ENCODE assay signal across 10 cellular contexts in genomic region chr14:32345311-32345771, GRCh38. TPM values are rescaled to one million over a fixed set of nuclear protein-coding genes. Genes with fewer than 3 reads are reported as not detected.
DNase-seq lines count a peak whose midpoint lies in the region; ATAC-seq, FAIRE-seq and TF ChIP-seq lines count a peak whose summit lies in the region.
"Had no signal": no experiment of that assay in that cellular context is flagged by ENCODE, and none has a peak within 500 bp of the region (broad histone marks: within the 10 kb centered on the region; RNA-seq: fewer than 3 reads in every experiment).

No MANE protein-coding gene starts in this region.

- no peaks in the 10 kb centered on the region for H3K27me3 ChIP-seq in right atrium auricular region
- H3K27me3 ChIP-seq in pancreas, result no peaks in the 10 kb centered on the region

- no peak overlapping the region for H3K4me3 ChIP-seq in right atrium auricular region
- H3K4me3 ChIP-seq in pancreas, result no peak overlapping the region

- H3K4me3 Mint-ChIP-seq in chondrocyte (ENCODE audit: unreplicated experiment) (no peak overlapping the region), type B pancreatic cell (no peak overlapping the region)

- H3K27ac Mint-ChIP-seq in chondrocyte (ENCODE audit: unreplicated experiment) (peak overlapping the region; percentile 78), type B pancreatic cell (peak overlapping the region; percentile 89)

- H3K27ac ChIP-seq in right atrium auricular region (no peak overlapping the region), pancreas (no peak overlapping the region)

- H3K4me1 Mint-ChIP-seq in chondrocyte (ENCODE audit: low read depth) (peaks cover 18% of the 10 kb centered on the region), type B pancreatic cell (ENCODE audit: unreplicated experiment) (peaks cover 19% of the 10 kb centered on the region)

- DNase-seq in left ventricle myocardium superior (no peak), right atrium auricular region (ENCODE audit: low spot score) (no peak), chondrocyte (ENCODE audit: low spot score) (no peak), left colon (peak; percentile 6 to 25), type B pancreatic cell (ENCODE audit: extremely low spot score, unreplicated experiment) (no peak), pancreas (no peak)
- DNase-seq: activated CD8-positive, alpha-beta memory T cell treated with anti-CD3 and anti-CD28 coated beads, Interleukin-2, amount 50 U/mL, for 48 hours; NCI-H345 had no signal

- H3K9me3 ChIP-seq in right atrium auricular region (no peaks in the 10 kb centered on the region), pancreas (no peaks in the 10 kb centered on the region)

- WGBS in pancreas, 2 donors, result 81 to 90% methylated on average over 1 of the region's 1 CpG

- H3K36me3 ChIP-seq in right atrium auricular region (no peaks in the 10 kb centered on the region), pancreas (no peaks in the 10 kb centered on the region)

- H3K9me3 Mint-ChIP-seq in chondrocyte (ENCODE audit: low read depth) (no peaks in the 10 kb centered on the region), type B pancreatic cell (no peaks in the 10 kb centered on the region)

- intact Hi-C loops in left ventricle myocardium superior (cut with micrococcal nuclease), result no loop called here
- intact Hi-C loops in left colon (cut with DNase I, micrococcal nuclease), result no loop called here
- intact Hi-C loops in pancreas (cut with DNase I), result no loop called here

- peak; percentile 45 for ATAC-seq in left ventricle myocardium superior
- ATAC-seq in left colon, result peak; percentile 97
- ATAC-seq in HG03039 (IDR thresholded peaks at IDR 0.05; ENCODE audit: unreplicated experiment), result no peak
- no peak for ATAC-seq in pancreas
- no peak for ATAC-seq in GM21515 (IDR thresholded peaks at IDR 0.05; ENCODE audit: unreplicated experiment)

- peak in 1 of 2 donors; percentile 15 for TF ChIP-seq CTCF in right atrium auricular region (IDR thresholded peaks at IDR 0.05)
- peak; percentile 49 for TF ChIP-seq CTCF in chondrocyte (IDR thresholded peaks at IDR 0.05)
- no peak for TF ChIP-seq CTCF in type B pancreatic cell (conservative IDR thresholded peaks at IDR 0.05)
- no peak for TF ChIP-seq CTCF in pancreas (IDR thresholded peaks at IDR 0.05)

- H3K4me1 ChIP-seq in right atrium auricular region (no peaks in the 10 kb centered on the region), pancreas (no peaks in the 10 kb centered on the region)

- peaks cover 2% of the 10 kb centered on the region for H3K36me3 Mint-ChIP-seq in chondrocyte (ENCODE audit: low read depth)
- no peaks in the 10 kb centered on the region for H3K36me3 Mint-ChIP-seq in type B pancreatic cell

- H3K27me3 Mint-ChIP-seq in chondrocyte (ENCODE audit: low read depth), result no peaks in the 10 kb centered on the region
- no peaks in the 10 kb centered on the region for H3K27me3 Mint-ChIP-seq in type B pancreatic cell

- FAIRE-seq in pancreas (lab: Jason Lieb, UNC), result no peak

RNA-seq across cellular contexts. Expression of gene AKAP6, which starts 16.2 kb away (rescaled TPM):
- 172 TPM for total RNA-seq in left ventricle myocardium superior
- 100 to 1,000 TPM; 112 to 117 TPM for total RNA-seq in right atrium auricular region
- total RNA-seq in chondrocyte, result 3.5 to 4.3 TPM (median 3.6 TPM) in 3 replicates
- 1 to 10 TPM; 3.4 to 7.6 TPM for total RNA-seq in left colon
- 4.7 and 5.5 TPM in 2 replicates for total RNA-seq in type B pancreatic cell (ENCODE audit: low replicate concordance)
- 1 to 10 TPM; 1.7 to 2.2 (median 2.0) TPM for total RNA-seq in pancreas
- polyA plus RNA-seq in pancreas, result under 1 TPM; 0.34 to 0.35 TPM

Comparison
In these comparisons a context has a peak if more than half of its experiments do, and no peak if none do; other contexts are left out.
1. ATAC-seq: peak in left ventricle myocardium superior (single experiment) and left colon (single experiment); none in HG03039 (single experiment), pancreas (0 of 4) and GM21515 (single experiment).
2. DNase-seq: peak in left colon (2 of 2); none in left ventricle myocardium superior (single experiment), right atrium auricular region (single experiment), chondrocyte (single experiment), type B pancreatic cell (single experiment) and pancreas (0 of 6).
3. RNA of gene AKAP6, which starts 16.2 kb away (total RNA-seq): 172 TPM in left ventricle myocardium superior (single experiment) and 112 to 117 TPM in right atrium auricular region; 3.4 to 7.6 TPM in left colon, 4.7 to 5.5 TPM in type B pancreatic cell, 3.5 to 4.3 TPM in chondrocyte and 1.7 to 2.2 TPM in pancreas; every median in the first group is over 10 times any median in the second.